ENCODE assay signal across 7 cellular contexts in the genomic region with DNA sequence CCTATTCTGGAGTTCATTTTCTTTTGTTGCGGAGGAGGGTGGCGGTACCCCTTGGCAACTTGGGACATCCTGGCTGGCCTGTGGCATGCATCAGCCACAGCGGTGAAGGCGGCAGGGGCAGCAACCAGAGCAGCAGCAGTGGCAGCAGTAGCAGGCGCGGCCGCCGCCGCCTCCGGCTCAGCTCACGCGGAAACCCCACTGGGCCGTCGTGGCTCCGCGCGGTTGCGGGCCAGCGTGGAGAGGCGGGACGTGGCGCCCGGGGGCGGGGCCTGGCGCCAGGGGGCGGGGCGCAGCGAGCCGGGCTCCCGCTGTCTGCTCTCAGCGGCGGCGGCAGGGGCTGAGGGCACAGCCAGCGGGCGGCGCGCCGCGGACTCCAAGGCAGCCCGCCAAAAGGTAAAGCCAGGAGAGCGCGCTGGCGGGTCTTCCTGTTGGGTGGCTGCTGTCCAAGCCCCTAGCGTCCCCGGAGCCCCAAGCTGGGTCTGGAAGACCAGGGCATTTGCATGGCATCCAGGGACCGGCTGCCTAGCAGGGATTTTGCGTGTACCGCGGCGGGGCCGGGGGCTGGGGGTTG.
DNase-seq lines count a peak whose midpoint lies in the region; ATAC-seq and TF ChIP-seq lines count a peak whose summit lies in the region.

No MANE protein-coding gene starts in this region.

- ATAC-seq in GM21390 (IDR thresholded peaks at IDR 0.05; ENCODE audit: unreplicated experiment) (peak; percentile 58), Right ventricle myocardium superior (ENCODE audit: poor library complexity) (peak; percentile 97), HG02973 (IDR thresholded peaks at IDR 0.05; ENCODE audit: unreplicated experiment) (no peak), GM21528 (IDR thresholded peaks at IDR 0.05; ENCODE audit: low FRiP score, unreplicated experiment) (no peak)

- H3K9me3 ChIP-seq in PC-9 (ENCODE audit: insufficient read depth, low read depth) = no peaks in the 10 kb centered on the region

- peak overlapping the region; percentile 70 for H3K4me2 ChIP-seq in PC-9

- H3K79me2 ChIP-seq in PC-9 (ENCODE audit: low read depth) = no peaks in the 10 kb centered on the region

- intact Hi-C loops in PC-9 (cut with micrococcal nuclease; ENCODE audit: unreplicated experiment) = no loop called here
- intact Hi-C loops in Right ventricle myocardium superior (cut with DNase I) = no loop called here
- intact Hi-C loops in posterior cingulate gyrus (cut with DNase I) = no loop called here

- CTCF ChIA-PET in PC-9 (lab: Charles Lee) = no interaction called here

- no peak overlapping the region for H2AFZ ChIP-seq in PC-9

- H3K9me2 ChIP-seq in PC-9 (ENCODE audit: insufficient read depth) = 0 out of 2 replicates have a peak, but pooled peaks cover 6% of the 10 kb centered on the region

- H3F3A ChIP-seq in PC-9 (ENCODE audit: insufficient read depth, low read depth) = no peaks in the 10 kb centered on the region

- H3K36me3 ChIP-seq in PC-9 (ENCODE audit: low read depth) = no peaks in the 10 kb centered on the region

- H3K4me1 ChIP-seq in PC-9 (replicated peaks; ENCODE audit: insufficient read depth) = no peaks in the 10 kb centered on the region

- DNase-seq in PC-9 (no peak), Right ventricle myocardium superior (peak; percentile 65), posterior cingulate gyrus (peak; percentile 28 to 93 (median 58)), H4 (ENCODE audit: low spot score) (no peak)

- TF ChIP-seq CTCF in PC-9 (conservative IDR thresholded peaks at IDR 0.05) = no peak

- peaks cover 14% of the 10 kb centered on the region; the same call in 1 of the 2 replicates for H3K27me3 ChIP-seq in PC-9 (ENCODE audit: insufficient read depth, low read depth)

- no peaks in the 10 kb centered on the region for H4K20me1 ChIP-seq in PC-9 (ENCODE audit: insufficient read depth)

- BruUV-seq in PC-9 (replicated peaks; lab: Mats Ljungman, UMichigan) = no TSS peak

- H3K4me3 ChIP-seq in PC-9 = no peak overlapping the region; the same call in 1 of the 2 replicates

- POLR2A ChIA-PET in PC-9 (lab: Charles Lee; ENCODE audit: unreplicated experiment) = no interaction called here

- H3K27ac ChIP-seq in PC-9 = no peak overlapping the region

Comparison
In these comparisons a context has a peak if more than half of its experiments do, and no peak if none do; other contexts are left out.
1. ATAC-seq: peak in GM21390 (single experiment) and Right ventricle myocardium superior (single experiment); none in HG02973 (single experiment) and GM21528 (single experiment).
2. DNase-seq: peak in Right ventricle myocardium superior (single experiment) and posterior cingulate gyrus (10 of 10); none in PC-9 (0 of 2) and H4 (single experiment).